In genomic region chr4:7872264-7872771, GRCh38 we compare ENCODE assay signal across 10 cellular contexts.
A peak's percentile ranks its signal among the peaks of the same experiment; 100 is the strongest.
DNase-seq lines count a peak whose midpoint lies in the region; ATAC-seq, FAIRE-seq and TF ChIP-seq lines count a peak whose summit lies in the region.
"Had no signal": no experiment of that assay in that cellular context is flagged by ENCODE, and none has a peak within 500 bp of the region (broad histone marks: within the 10 kb centered on the region; RNA-seq: fewer than 3 reads in every experiment).

No MANE protein-coding gene starts in this region.

- H3K4me3 ChIP-seq in AG04450 (ENCODE audit: low read depth, low read length) (peak overlapping the region; percentile 39; the same call in 1 of the 2 replicates), K562 (no peak overlapping the region)

- intact Hi-C loops in K562 (cut with micrococcal nuclease), result no loop called here

- no peaks in the 10 kb centered on the region; the same call in 1 of the 2 replicates for H4K20me1 ChIP-seq in K562 (replicated peaks; ENCODE audit: control insufficient read depth, insufficient read depth, low read length)

- TF ChIP-seq CTCF in AG04450 (IDR thresholded peaks at IDR 0.05; ENCODE audit: low read depth, low read length) (no peak), K562 (IDR thresholded peaks at IDR 0.05 in 2 of 3, conservative IDR thresholded peaks at IDR 0.05 in 1 of 3; ENCODE audit: insufficient read depth in 2 of 3, low read depth in 1 of 3, low read length in 3 of 3) (no peak)

- no peaks in the 10 kb centered on the region for H3K36me3 ChIP-seq in K562 (ENCODE audit: control insufficient read depth, insufficient read depth, low read length)

- ATAC-seq in K562 (no peak), GM19395 (IDR thresholded peaks at IDR 0.05; ENCODE audit: unreplicated experiment) (no peak), HG02884 (IDR thresholded peaks at IDR 0.05; ENCODE audit: unreplicated experiment) (no peak), GM21576 (IDR thresholded peaks at IDR 0.05; ENCODE audit: unreplicated experiment) (no peak)
- ATAC-seq: left colon had no signal

- H3K9ac ChIP-seq in K562 (ENCODE audit: insufficient read depth in 1 of 2, low read depth in 2 of 2, low read length in 2 of 2), result no peak overlapping the region

- H2AFZ ChIP-seq in K562 (ENCODE audit: low read depth, low read length), result no peak overlapping the region

- no peaks in the 10 kb centered on the region; the same call in 1 of the 2 replicates for H3K9me3 ChIP-seq in AG04450 (ENCODE audit: control insufficient read depth, insufficient read depth, low read length)
- no peaks in the 10 kb centered on the region for H3K9me3 ChIP-seq in K562 (replicated peaks; ENCODE audit: control insufficient read depth, insufficient read depth, low read depth, low read length)

- H3K27me3 ChIP-seq in AG04450 (ENCODE audit: control insufficient read depth, insufficient read depth, low read length), result no peaks in the 10 kb centered on the region
- peaks cover 4 to 28% of the 10 kb centered on the region in 2 experiments for H3K27me3 ChIP-seq in K562 (ENCODE audit: control insufficient read depth in 2 of 2, insufficient read depth in 2 of 2, low read length in 2 of 2)

- no peak overlapping the region for H3K4me2 ChIP-seq in K562 (ENCODE audit: insufficient read depth, low read length)

- no peaks in the 10 kb centered on the region for H3K9me1 ChIP-seq in K562 (ENCODE audit: control insufficient read depth, insufficient read depth, low read length)

- H3K4me1 ChIP-seq in K562 (replicated peaks in 1 of 2; ENCODE audit: control insufficient read depth in 2 of 2, insufficient read depth in 2 of 2, low read length in 2 of 2), result no peaks in the 10 kb centered on the region

- no peak for TF ChIP-seq RAD21 in K562 (CRISPR knock-in tag; conservative IDR thresholded peaks at IDR 0.05 in 1 of 2, IDR thresholded peaks at IDR 0.05 in 1 of 2)

- CTCF ChIA-PET in AG04450 (lab: Charles Lee), result interaction anchor here (1.2 kb wide), 1 partner anchor 27 kb away, joined by 3 read pairs; no protein-coding TSS in a partner anchor
- CTCF ChIA-PET in K562 (lab: Yijun Ruan, JAX; ENCODE audit: low intra/inter-chr PET ratio), result no interaction called here

- in situ Hi-C loops in K562 (cut with MboI), result no loop called here

- POLR2A ChIA-PET in AG04450 (lab: Yijun Ruan, JAX) (interaction anchor here (0.7 to 1.2 kb wide), 9 partner anchors 20 to 89 kb away, joined by 3 to 18 read pairs (median 3); partner anchors contain the start of gene AFAP1), K562 (lab: Yijun Ruan, JAX) (no interaction called here)

- no TSS peak for BruUV-seq in K562 (replicated peaks; lab: Mats Ljungman, UMichigan)

- DNase-seq in AG04450 (ENCODE audit: low read depth, low spot score) (peak; percentile 98), NCI-H1092 (lab: John Stamatoyannopoulos, UW) (peak; percentile 39), K562 (ENCODE audit: extremely low read depth in 1 of 4, low spot score in 3 of 4) (no peak), kidney tubule cell (ENCODE audit: low spot score) (peak; percentile 34), GDM1 (lab: John Stamatoyannopoulos, UW) (no peak)
- DNase-seq: activated naive CD4-positive, alpha-beta T cell treated with Interleukin-2 at 50 U/mL for 16 hours; left colon had no signal

- H3K27ac ChIP-seq in AG04450 (ENCODE audit: low read depth, low read length), result peak overlapping the region; percentile 73
- H3K27ac ChIP-seq in K562 (ENCODE audit: extremely low read depth, low read depth, low read length), result no peak overlapping the region

- TF ChIP-seq EP300 in K562 (IDR thresholded peaks at IDR 0.05; ENCODE audit: low read length), result no peak

- no peaks in the 10 kb centered on the region for H3K79me2 ChIP-seq in K562 (ENCODE audit: control insufficient read depth, insufficient read depth, low read length)

- 2% methylated on average over 4 of the region's 4 CpGs for WGBS in K562 (ENCODE audit: insufficient coverage, low coverage, missing lambda C conversion rate)

- TF ChIP-seq POLR2A in K562 (conservative IDR thresholded peaks at IDR 0.05), result no peak

- FAIRE-seq in K562 (lab: Jason Lieb, UNC), result no peak

TF ChIP-seq in K562, 482 proteins besides CTCF, POLR2A, EP300 and RAD21:
- peak; percentile 43; the same call in 1 of the 2 replicates for TF ChIP-seq ATF7 (IDR thresholded peaks at IDR 0.05)
- no peak for TF ChIP-seq NR3C1 (CRISPR knock-in tag; IDR thresholded peaks at IDR 0.05)
- peak; percentile 24; the same call in 1 of the 2 replicates for TF ChIP-seq ATF3 (IDR thresholded peaks at IDR 0.05)
- no peak for TF ChIP-seq ATF3 (CRISPR knock-in tag; conservative IDR thresholded peaks at IDR 0.05)
- TF ChIP-seq NR0B1 (IDR thresholded peaks at IDR 0.05; ENCODE audit: partially characterized antibody), result no peak
- TF ChIP-seq HMGN3 (IDR thresholded peaks at IDR 0.05; ENCODE audit: borderline replicate concordance, extremely low read depth, insufficient read length, low read depth, low read length), result no peak
- TF ChIP-seq SMARCB1 (IDR thresholded peaks at IDR 0.05; ENCODE audit: insufficient read length, low read depth), result no peak
TF ChIP-seq in K562: peak in this region for 2.

Comparison
In these comparisons a context has a peak if more than half of its experiments do, and no peak if none do; other contexts are left out.
1. DNase-seq: peak in AG04450 (single experiment), NCI-H1092 (single experiment) and kidney tubule cell (single experiment); none in K562 (0 of 4) and GDM1 (single experiment).